Comparison of ENCODE assay signal across 1 cellular context in the genomic region with DNA sequence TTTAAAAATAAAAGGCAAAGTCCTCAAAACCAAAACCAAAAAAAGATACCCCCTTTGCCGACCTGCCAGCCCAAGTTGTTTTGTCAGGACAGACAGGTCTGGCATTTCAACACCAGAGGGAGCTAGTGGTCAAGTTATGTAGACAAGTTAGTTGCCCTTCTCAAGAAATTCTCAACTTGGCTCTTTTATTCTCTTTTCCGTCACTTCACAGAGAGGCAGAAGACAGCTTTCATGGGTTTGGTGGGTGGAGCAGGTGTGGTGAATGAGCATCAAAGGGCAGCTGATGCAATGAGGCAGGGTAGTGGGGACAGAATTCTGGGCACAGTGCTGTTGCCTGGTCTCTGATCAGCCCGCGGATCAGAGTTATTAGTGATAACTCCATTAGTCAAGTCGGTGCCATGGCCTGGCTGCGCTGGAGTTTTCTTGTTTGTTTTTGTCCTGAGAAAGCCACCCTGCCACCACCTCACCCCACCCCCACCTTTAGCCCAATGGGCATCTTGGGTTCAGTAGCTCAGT.
A peak's percentile ranks its signal among the peaks of the same experiment; 100 is the strongest.
TF ChIP-seq lines count a peak whose summit lies in the region.

No MANE protein-coding gene starts in this region.

TF ChIP-seq in HepG2, 621 proteins besides CTCF, POLR2A, EP300 and RAD21 (continued from another document and continues in another):
- TF ChIP-seq, protein P1, sequence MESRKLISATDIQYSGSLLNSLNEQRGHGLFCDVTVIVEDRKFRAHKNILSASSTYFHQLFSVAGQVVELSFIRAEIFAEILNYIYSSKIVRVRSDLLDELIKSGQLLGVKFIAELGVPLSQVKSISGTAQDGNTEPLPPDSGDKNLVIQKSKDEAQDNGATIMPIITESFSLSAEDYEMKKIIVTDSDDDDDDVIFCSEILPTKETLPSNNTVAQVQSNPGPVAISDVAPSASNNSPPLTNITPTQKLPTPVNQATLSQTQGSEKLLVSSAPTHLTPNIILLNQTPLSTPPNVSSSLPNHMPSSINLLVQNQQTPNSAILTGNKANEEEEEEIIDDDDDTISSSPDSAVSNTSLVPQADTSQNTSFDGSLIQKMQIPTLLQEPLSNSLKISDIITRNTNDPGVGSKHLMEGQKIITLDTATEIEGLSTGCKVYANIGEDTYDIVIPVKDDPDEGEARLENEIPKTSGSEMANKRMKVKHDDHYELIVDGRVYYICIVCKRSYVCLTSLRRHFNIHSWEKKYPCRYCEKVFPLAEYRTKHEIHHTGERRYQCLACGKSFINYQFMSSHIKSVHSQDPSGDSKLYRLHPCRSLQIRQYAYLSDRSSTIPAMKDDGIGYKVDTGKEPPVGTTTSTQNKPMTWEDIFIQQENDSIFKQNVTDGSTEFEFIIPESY (CRISPR knock-in tag; IDR thresholded peaks at IDR 0.05), result no peak
- TF ChIP-seq KDM3A (CRISPR knock-in tag; IDR thresholded peaks at IDR 0.05; ENCODE audit: low read depth) (no peak), ZKSCAN1 (IDR thresholded peaks at IDR 0.05; ENCODE audit: low read length) (peak; percentile 37; the same call in 1 of the 2 replicates), BORCS8-MEF2B (CRISPR knock-in tag; IDR thresholded peaks at IDR 0.05) (no peak), SIX4 (CRISPR knock-in tag; IDR thresholded peaks at IDR 0.05) (no peak), NFYC (CRISPR knock-in tag; IDR thresholded peaks at IDR 0.05) (no peak), RELA (CRISPR knock-in tag; IDR thresholded peaks at IDR 0.05) (0 out of 2 replicates have a peak, but pooled peaks have one; percentile 23), SOX6 (IDR thresholded peaks at IDR 0.05) (no peak), SOX6 (CRISPR knock-in tag; IDR thresholded peaks at IDR 0.05) (peak; percentile 41; the same call in 1 of the 2 replicates), HOXA5 (CRISPR knock-in tag; IDR thresholded peaks at IDR 0.05) (no peak), ZNF713 (CRISPR knock-in tag; IDR thresholded peaks at IDR 0.05) (no peak), SALL2 (CRISPR knock-in tag; IDR thresholded peaks at IDR 0.05) (no peak), SRF (IDR thresholded peaks at IDR 0.05; ENCODE audit: low read depth, low read length) (no peak), ZNF543 (CRISPR knock-in tag; IDR thresholded peaks at IDR 0.05) (peak; percentile 9; the same call in 1 of the 2 replicates), ZNF160 (CRISPR knock-in tag; IDR thresholded peaks at IDR 0.05) (no peak), KAT2B (IDR thresholded peaks at IDR 0.05; ENCODE audit: borderline replicate concordance, low read depth, low read length) (no peak), NPAS2 (CRISPR knock-in tag; IDR thresholded peaks at IDR 0.05; ENCODE audit: borderline replicate concordance) (no peak), ZNF556 (CRISPR knock-in tag; IDR thresholded peaks at IDR 0.05; ENCODE audit: borderline replicate concordance) (no peak), CENPT (CRISPR knock-in tag; IDR thresholded peaks at IDR 0.05; ENCODE audit: low read depth) (no peak), NR3C1 (CRISPR knock-in tag; IDR thresholded peaks at IDR 0.05) (no peak), ZSCAN29 (CRISPR knock-in tag; conservative IDR thresholded peaks at IDR 0.05) (no peak), ZNF468 (CRISPR knock-in tag; IDR thresholded peaks at IDR 0.05) (no peak), EEA1 (CRISPR knock-in tag; IDR thresholded peaks at IDR 0.05; ENCODE audit: borderline replicate concordance) (no peak)
- TF ChIP-seq, protein P2, sequence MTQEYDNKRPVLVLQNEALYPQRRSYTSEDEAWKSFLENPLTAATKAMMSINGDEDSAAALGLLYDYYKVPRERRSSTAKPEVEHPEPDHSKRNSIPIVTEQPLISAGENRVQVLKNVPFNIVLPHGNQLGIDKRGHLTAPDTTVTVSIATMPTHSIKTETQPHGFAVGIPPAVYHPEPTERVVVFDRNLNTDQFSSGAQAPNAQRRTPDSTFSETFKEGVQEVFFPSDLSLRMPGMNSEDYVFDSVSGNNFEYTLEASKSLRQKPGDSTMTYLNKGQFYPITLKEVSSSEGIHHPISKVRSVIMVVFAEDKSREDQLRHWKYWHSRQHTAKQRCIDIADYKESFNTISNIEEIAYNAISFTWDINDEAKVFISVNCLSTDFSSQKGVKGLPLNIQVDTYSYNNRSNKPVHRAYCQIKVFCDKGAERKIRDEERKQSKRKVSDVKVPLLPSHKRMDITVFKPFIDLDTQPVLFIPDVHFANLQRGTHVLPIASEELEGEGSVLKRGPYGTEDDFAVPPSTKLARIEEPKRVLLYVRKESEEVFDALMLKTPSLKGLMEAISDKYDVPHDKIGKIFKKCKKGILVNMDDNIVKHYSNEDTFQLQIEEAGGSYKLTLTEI (CRISPR knock-in tag; conservative IDR thresholded peaks at IDR 0.05), result no peak
- TF ChIP-seq, protein P3, sequence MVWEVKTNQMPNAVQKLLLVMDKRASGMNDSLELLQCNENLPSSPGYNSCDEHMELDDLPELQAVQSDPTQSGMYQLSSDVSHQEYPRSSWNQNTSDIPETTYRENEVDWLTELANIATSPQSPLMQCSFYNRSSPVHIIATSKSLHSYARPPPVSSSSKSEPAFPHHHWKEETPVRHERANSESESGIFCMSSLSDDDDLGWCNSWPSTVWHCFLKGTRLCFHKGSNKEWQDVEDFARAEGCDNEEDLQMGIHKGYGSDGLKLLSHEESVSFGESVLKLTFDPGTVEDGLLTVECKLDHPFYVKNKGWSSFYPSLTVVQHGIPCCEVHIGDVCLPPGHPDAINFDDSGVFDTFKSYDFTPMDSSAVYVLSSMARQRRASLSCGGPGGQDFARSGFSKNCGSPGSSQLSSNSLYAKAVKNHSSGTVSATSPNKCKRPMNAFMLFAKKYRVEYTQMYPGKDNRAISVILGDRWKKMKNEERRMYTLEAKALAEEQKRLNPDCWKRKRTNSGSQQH (CRISPR knock-in tag; IDR thresholded peaks at IDR 0.05; ENCODE audit: low read depth), result no peak
- TF ChIP-seq, protein P4, sequence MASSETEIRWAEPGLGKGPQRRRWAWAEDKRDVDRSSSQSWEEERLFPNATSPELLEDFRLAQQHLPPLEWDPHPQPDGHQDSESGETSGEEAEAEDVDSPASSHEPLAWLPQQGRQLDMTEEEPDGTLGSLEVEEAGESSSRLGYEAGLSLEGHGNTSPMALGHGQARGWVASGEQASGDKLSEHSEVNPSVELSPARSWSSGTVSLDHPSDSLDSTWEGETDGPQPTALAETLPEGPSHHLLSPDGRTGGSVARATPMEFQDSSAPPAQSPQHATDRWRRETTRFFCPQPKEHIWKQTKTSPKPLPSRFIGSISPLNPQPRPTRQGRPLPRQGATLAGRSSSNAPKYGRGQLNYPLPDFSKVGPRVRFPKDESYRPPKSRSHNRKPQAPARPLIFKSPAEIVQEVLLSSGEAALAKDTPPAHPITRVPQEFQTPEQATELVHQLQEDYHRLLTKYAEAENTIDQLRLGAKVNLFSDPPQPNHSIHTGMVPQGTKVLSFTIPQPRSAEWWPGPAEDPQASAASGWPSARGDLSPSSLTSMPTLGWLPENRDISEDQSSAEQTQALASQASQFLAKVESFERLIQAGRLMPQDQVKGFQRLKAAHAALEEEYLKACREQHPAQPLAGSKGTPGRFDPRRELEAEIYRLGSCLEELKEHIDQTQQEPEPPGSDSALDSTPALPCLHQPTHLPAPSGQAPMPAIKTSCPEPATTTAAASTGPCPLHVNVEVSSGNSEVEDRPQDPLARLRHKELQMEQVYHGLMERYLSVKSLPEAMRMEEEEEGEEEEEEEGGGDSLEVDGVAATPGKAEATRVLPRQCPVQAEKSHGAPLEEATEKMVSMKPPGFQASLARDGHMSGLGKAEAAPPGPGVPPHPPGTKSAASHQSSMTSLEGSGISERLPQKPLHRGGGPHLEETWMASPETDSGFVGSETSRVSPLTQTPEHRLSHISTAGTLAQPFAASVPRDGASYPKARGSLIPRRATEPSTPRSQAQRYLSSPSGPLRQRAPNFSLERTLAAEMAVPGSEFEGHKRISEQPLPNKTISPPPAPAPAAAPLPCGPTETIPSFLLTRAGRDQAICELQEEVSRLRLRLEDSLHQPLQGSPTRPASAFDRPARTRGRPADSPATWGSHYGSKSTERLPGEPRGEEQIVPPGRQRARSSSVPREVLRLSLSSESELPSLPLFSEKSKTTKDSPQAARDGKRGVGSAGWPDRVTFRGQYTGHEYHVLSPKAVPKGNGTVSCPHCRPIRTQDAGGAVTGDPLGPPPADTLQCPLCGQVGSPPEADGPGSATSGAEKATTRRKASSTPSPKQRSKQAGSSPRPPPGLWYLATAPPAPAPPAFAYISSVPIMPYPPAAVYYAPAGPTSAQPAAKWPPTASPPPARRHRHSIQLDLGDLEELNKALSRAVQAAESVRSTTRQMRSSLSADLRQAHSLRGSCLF (CRISPR knock-in tag; IDR thresholded peaks at IDR 0.05; ENCODE audit: borderline replicate concordance), result no peak
- TF ChIP-seq, protein P5, sequence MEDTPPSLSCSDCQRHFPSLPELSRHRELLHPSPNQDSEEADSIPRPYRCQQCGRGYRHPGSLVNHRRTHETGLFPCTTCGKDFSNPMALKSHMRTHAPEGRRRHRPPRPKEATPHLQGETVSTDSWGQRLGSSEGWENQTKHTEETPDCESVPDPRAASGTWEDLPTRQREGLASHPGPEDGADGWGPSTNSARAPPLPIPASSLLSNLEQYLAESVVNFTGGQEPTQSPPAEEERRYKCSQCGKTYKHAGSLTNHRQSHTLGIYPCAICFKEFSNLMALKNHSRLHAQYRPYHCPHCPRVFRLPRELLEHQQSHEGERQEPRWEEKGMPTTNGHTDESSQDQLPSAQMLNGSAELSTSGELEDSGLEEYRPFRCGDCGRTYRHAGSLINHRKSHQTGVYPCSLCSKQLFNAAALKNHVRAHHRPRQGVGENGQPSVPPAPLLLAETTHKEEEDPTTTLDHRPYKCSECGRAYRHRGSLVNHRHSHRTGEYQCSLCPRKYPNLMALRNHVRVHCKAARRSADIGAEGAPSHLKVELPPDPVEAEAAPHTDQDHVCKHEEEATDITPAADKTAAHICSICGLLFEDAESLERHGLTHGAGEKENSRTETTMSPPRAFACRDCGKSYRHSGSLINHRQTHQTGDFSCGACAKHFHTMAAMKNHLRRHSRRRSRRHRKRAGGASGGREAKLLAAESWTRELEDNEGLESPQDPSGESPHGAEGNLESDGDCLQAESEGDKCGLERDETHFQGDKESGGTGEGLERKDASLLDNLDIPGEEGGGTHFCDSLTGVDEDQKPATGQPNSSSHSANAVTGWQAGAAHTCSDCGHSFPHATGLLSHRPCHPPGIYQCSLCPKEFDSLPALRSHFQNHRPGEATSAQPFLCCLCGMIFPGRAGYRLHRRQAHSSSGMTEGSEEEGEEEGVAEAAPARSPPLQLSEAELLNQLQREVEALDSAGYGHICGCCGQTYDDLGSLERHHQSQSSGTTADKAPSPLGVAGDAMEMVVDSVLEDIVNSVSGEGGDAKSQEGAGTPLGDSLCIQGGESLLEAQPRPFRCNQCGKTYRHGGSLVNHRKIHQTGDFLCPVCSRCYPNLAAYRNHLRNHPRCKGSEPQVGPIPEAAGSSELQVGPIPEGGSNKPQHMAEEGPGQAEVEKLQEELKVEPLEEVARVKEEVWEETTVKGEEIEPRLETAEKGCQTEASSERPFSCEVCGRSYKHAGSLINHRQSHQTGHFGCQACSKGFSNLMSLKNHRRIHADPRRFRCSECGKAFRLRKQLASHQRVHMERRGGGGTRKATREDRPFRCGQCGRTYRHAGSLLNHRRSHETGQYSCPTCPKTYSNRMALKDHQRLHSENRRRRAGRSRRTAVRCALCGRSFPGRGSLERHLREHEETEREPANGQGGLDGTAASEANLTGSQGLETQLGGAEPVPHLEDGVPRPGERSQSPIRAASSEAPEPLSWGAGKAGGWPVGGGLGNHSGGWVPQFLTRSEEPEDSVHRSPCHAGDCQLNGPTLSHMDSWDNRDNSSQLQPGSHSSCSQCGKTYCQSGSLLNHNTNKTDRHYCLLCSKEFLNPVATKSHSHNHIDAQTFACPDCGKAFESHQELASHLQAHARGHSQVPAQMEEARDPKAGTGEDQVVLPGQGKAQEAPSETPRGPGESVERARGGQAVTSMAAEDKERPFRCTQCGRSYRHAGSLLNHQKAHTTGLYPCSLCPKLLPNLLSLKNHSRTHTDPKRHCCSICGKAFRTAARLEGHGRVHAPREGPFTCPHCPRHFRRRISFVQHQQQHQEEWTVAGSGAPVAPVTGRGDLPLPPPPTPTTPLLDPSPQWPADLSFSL (CRISPR knock-in tag; IDR thresholded peaks at IDR 0.05), result no peak
- TF ChIP-seq, protein P6, sequence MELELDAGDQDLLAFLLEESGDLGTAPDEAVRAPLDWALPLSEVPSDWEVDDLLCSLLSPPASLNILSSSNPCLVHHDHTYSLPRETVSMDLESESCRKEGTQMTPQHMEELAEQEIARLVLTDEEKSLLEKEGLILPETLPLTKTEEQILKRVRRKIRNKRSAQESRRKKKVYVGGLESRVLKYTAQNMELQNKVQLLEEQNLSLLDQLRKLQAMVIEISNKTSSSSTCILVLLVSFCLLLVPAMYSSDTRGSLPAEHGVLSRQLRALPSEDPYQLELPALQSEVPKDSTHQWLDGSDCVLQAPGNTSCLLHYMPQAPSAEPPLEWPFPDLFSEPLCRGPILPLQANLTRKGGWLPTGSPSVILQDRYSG (CRISPR knock-in tag; IDR thresholded peaks at IDR 0.05), result no peak
- TF ChIP-seq, protein P7, sequence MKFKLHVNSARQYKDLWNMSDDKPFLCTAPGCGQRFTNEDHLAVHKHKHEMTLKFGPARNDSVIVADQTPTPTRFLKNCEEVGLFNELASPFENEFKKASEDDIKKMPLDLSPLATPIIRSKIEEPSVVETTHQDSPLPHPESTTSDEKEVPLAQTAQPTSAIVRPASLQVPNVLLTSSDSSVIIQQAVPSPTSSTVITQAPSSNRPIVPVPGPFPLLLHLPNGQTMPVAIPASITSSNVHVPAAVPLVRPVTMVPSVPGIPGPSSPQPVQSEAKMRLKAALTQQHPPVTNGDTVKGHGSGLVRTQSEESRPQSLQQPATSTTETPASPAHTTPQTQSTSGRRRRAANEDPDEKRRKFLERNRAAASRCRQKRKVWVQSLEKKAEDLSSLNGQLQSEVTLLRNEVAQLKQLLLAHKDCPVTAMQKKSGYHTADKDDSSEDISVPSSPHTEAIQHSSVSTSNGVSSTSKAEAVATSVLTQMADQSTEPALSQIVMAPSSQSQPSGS (CRISPR knock-in tag; IDR thresholded peaks at IDR 0.05), result no peak
- TF ChIP-seq, protein P8, sequence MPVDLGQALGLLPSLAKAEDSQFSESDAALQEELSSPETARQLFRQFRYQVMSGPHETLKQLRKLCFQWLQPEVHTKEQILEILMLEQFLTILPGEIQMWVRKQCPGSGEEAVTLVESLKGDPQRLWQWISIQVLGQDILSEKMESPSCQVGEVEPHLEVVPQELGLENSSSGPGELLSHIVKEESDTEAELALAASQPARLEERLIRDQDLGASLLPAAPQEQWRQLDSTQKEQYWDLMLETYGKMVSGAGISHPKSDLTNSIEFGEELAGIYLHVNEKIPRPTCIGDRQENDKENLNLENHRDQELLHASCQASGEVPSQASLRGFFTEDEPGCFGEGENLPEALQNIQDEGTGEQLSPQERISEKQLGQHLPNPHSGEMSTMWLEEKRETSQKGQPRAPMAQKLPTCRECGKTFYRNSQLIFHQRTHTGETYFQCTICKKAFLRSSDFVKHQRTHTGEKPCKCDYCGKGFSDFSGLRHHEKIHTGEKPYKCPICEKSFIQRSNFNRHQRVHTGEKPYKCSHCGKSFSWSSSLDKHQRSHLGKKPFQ (CRISPR knock-in tag; IDR thresholded peaks at IDR 0.05; ENCODE audit: insufficient replicate concordance), result no peak
- TF ChIP-seq, protein P9, sequence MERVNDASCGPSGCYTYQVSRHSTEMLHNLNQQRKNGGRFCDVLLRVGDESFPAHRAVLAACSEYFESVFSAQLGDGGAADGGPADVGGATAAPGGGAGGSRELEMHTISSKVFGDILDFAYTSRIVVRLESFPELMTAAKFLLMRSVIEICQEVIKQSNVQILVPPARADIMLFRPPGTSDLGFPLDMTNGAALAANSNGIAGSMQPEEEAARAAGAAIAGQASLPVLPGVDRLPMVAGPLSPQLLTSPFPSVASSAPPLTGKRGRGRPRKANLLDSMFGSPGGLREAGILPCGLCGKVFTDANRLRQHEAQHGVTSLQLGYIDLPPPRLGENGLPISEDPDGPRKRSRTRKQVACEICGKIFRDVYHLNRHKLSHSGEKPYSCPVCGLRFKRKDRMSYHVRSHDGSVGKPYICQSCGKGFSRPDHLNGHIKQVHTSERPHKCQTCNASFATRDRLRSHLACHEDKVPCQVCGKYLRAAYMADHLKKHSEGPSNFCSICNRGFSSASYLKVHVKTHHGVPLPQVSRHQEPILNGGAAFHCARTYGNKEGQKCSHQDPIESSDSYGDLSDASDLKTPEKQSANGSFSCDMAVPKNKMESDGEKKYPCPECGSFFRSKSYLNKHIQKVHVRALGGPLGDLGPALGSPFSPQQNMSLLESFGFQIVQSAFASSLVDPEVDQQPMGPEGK (CRISPR knock-in tag; IDR thresholded peaks at IDR 0.05), result 0 out of 2 replicates have a peak, but pooled peaks have one; percentile 11
